Comparison of ENCODE assay signal across 20 cellular contexts in genomic region chr5:87097664-87098063, GRCh38.
"Had no signal": no experiment of that assay in that cellular context is flagged by ENCODE, and none has a peak within 500 bp of the region (broad histone marks: within the 10 kb centered on the region; RNA-seq: fewer than 3 reads in every experiment).

No MANE protein-coding gene starts in this region.

- H3K4me1 Mint-ChIP-seq: endodermal cell, neural crest cell had no signal

- ATAC-seq: left colon; left ventricle myocardium superior; pancreas; right cardiac atrium; stimulated activated naive CD8-positive, alpha-beta T cell treated with anti-CD3 and anti-CD28 coated beads, Interleukin-15, Interleukin-2, amounts not matched to agents 100 U/mL and 50 U/mL, for 24 hours had no signal

- DNase-seq: colonic mucosa; dermis blood vessel endothelial cell; endodermal cell; foreskin melanocyte; head of caudate nucleus; kidney; left colon; left ventricle myocardium superior; mesendoderm; naive B cell; nucleus accumbens; pancreas; right cardiac atrium; small intestine; stimulated activated CD4-positive, alpha-beta T cell treated with anti-CD3 and anti-CD28 coated beads, Interleukin-12 subunit alpha, Interleukin-12 subunit beta, amount 100 ng/mL, for 4 hours; stimulated activated naive CD8-positive, alpha-beta T cell treated with anti-CD3 and anti-CD28 coated beads, Interleukin-15, Interleukin-2, amounts not matched to agents 100 U/mL and 50 U/mL, for 24 hours; thyroid gland had no signal

- H3K9me3 Mint-ChIP-seq: endodermal cell, naive B cell, neural crest cell, type B pancreatic cell had no signal

- H3K36me3 Mint-ChIP-seq: type B pancreatic cell had no signal

- H3K4me3 Mint-ChIP-seq: endodermal cell, naive B cell, neural crest cell, type B pancreatic cell had no signal

- H3K27ac Mint-ChIP-seq: endodermal cell, progenitor cell of endocrine pancreas, type B pancreatic cell had no signal

- H3K27me3 Mint-ChIP-seq: naive B cell, progenitor cell of endocrine pancreas had no signal
